ENCODE assay signal across 8 cellular contexts in genomic region chr18:11955299-11956029, GRCh38. TPM values are rescaled to one million over a fixed set of nuclear protein-coding genes. Genes with fewer than 3 reads are reported as not detected.
DNase-seq lines count a peak whose midpoint lies in the region; ATAC-seq and TF ChIP-seq lines count a peak whose summit lies in the region.

No MANE protein-coding gene starts in this region.

- H3K9ac ChIP-seq in neuronal stem cell (ENCODE audit: low read depth, low read length, poor library complexity) = no peak overlapping the region

- ATAC-seq in HG03196 (IDR thresholded peaks at IDR 0.05; ENCODE audit: unreplicated experiment) (no peak), HG03521 (IDR thresholded peaks at IDR 0.05; ENCODE audit: unreplicated experiment) (no peak)

- no peak overlapping the region for H3K27ac ChIP-seq in neuronal stem cell (replicated peaks; ENCODE audit: low read length)

- DNase-seq in DMS 273 (lab: John Stamatoyannopoulos, UW; ENCODE audit: unreplicated experiment) = peak; percentile 82
- DNase-seq in NCI-H446 treated with DMSO at 0.1 percent for 48 hours (lab: John Stamatoyannopoulos, UW) = peak; percentile 68
- DNase-seq in epithelial cell of esophagus (ENCODE audit: low read depth) = peak; percentile 73
- DNase-seq in neuronal stem cell (ENCODE audit: low spot score) = no peak
- DNase-seq in LoVo (ENCODE audit: low spot score) = no peak
- no peak for DNase-seq in T-helper 1 cell

- no peak overlapping the region for H3K23ac ChIP-seq in neuronal stem cell (ENCODE audit: low read depth, low read length, poor library complexity)

- WGBS in neuronal stem cell (ENCODE audit: extremely low coverage in 2 of 2, insufficient read length in 2 of 2, insufficient replicate concordance in 1 of 2), 2 donors = no CpG with 5 or more reads among the region's 8 CpGs

- H2BK12ac ChIP-seq in neuronal stem cell (ENCODE audit: low read length) = no peak overlapping the region

- no peak overlapping the region for H4K8ac ChIP-seq in neuronal stem cell (ENCODE audit: low read depth, low read length)

- H4K91ac ChIP-seq in neuronal stem cell (ENCODE audit: low read depth, low read length, poor library complexity) = no peak overlapping the region

- no peaks in the 10 kb centered on the region for H3K79me1 ChIP-seq in neuronal stem cell (ENCODE audit: low read depth, low read length)

- no peak overlapping the region for H3K4ac ChIP-seq in neuronal stem cell (ENCODE audit: low read length)

- peak overlapping the region; percentile 19 for H2AFZ ChIP-seq in neuronal stem cell (ENCODE audit: low read length)

- peaks cover 3 to 12% of the 10 kb centered on the region in 2 donors for H3K9me3 ChIP-seq in neuronal stem cell (replicated peaks in 1 of 2; ENCODE audit: control insufficient read depth in 2 of 2, insufficient read depth in 1 of 2, low read depth in 1 of 2, low read length in 2 of 2)

- no peaks in the 10 kb centered on the region for H3K27me3 ChIP-seq in neuronal stem cell (ENCODE audit: control insufficient read depth in 3 of 3, insufficient read depth in 3 of 3, low read depth in 1 of 3, low read length in 3 of 3)

- H3K18ac ChIP-seq in neuronal stem cell (ENCODE audit: low read length) = no peak overlapping the region

- H3K4me3 ChIP-seq in epithelial cell of esophagus (ENCODE audit: low read length) = no peak overlapping the region
- H3K4me3 ChIP-seq in neuronal stem cell (ENCODE audit: low read length in 2 of 2) = no peak overlapping the region

- H2BK120ac ChIP-seq in neuronal stem cell (ENCODE audit: low read depth, low read length) = no peak overlapping the region

- no peak for TF ChIP-seq CTCF in epithelial cell of esophagus (IDR thresholded peaks at IDR 0.05; ENCODE audit: insufficient read depth, low read depth, low read length, missing control alignments)

- H3K4me2 ChIP-seq in neuronal stem cell (ENCODE audit: insufficient read depth, low read length, poor library complexity, severe bottlenecking) = no peak overlapping the region

- H3K36me3 ChIP-seq in neuronal stem cell (replicated peaks in 1 of 2; ENCODE audit: control insufficient read depth in 2 of 2, insufficient read depth in 2 of 2, low read length in 2 of 2) = no peaks in the 10 kb centered on the region

- H3K14ac ChIP-seq in neuronal stem cell (ENCODE audit: low read length) = no peak overlapping the region

- no peak overlapping the region for H2BK5ac ChIP-seq in neuronal stem cell (ENCODE audit: low read length)

- H2BK15ac ChIP-seq in neuronal stem cell (ENCODE audit: low read length) = no peak overlapping the region

- no peak overlapping the region for H2AK5ac ChIP-seq in neuronal stem cell (ENCODE audit: low read depth, low read length)

- H3K4me1 ChIP-seq in neuronal stem cell (ENCODE audit: control insufficient read depth in 2 of 2, insufficient read depth in 1 of 2, low read depth in 1 of 2, low read length in 2 of 2) = peaks cover 0 to 6% of the 10 kb centered on the region in 2 donors

RNA-seq across cellular contexts. Expression of gene IMPA2, which starts 25.8 kb away (rescaled TPM):
- polyA plus RNA-seq in neuronal stem cell (2013, experiment 1 of 2) = 71.9 TPM
- polyA plus RNA-seq in neuronal stem cell (2013, experiment 2 of 2) = 69.5 TPM

RNA-seq across cellular contexts. Expression of gene MPPE1, which starts 47.3 kb away (rescaled TPM):
- polyA plus RNA-seq in neuronal stem cell (2013, experiment 1 of 2) = 7.6 TPM
- 8.1 TPM for polyA plus RNA-seq in neuronal stem cell (2013, experiment 2 of 2)

Comparison
In these comparisons a context has a peak if more than half of its experiments do, and no peak if none do; other contexts are left out.
1. DNase-seq: peak in DMS 273 (single experiment), NCI-H446 treated with DMSO at 0.1 percent for 48 hours (single experiment) and epithelial cell of esophagus (single experiment); none in neuronal stem cell (single experiment), LoVo (single experiment) and T-helper 1 cell (0 of 5).